Comparison of ENCODE assay signal across 15 cellular contexts in genomic region chr2:193518061-193518817, GRCh38.
DNase-seq lines count a peak whose midpoint lies in the region; ATAC-seq and TF ChIP-seq lines count a peak whose summit lies in the region.
"Had no signal": no experiment of that assay in that cellular context is flagged by ENCODE, and none has a peak within 500 bp of the region (broad histone marks: within the 10 kb centered on the region; RNA-seq: fewer than 3 reads in every experiment).

No MANE protein-coding gene starts in this region.

- intact Hi-C loops in activated T-helper 2 cell treated with anti-CD3 and anti-CD28 coated beads, Interferon-gamma antibody, Interleukin-2, Interleukin-4, amounts not matched to agents 10 μg/mL and 5 μg/mL and 100 μg/mL, durations not matched to agents 14 hours and 24 hours and 36 hours (cut with micrococcal nuclease) = no loop called here

- H3K4me3 ChIP-seq in AG10803 (ENCODE audit: low read length) (no peak overlapping the region), brain microvascular endothelial cell (ENCODE audit: low read depth, low read length) (no peak overlapping the region)
- H3K4me3 ChIP-seq: ascending aorta; BLaER1 treated with 17β-estradiol and CSF1 and Interleukin-3, amounts not matched to agents 10 nM and 100 nM had no signal

- H3K27ac Mint-ChIP-seq in activated T-helper 2 cell treated with anti-CD3 and anti-CD28 coated beads, Interferon-gamma antibody, Interleukin-2, Interleukin-4, amounts not matched to agents 10 μg/mL and 5 μg/mL and 100 μg/mL, durations not matched to agents 14 hours and 24 hours and 36 hours = no peak overlapping the region
- H3K27ac Mint-ChIP-seq: endodermal cell, HFFc6 had no signal

- in situ Hi-C loops in brain microvascular endothelial cell (cut with HindIII; ENCODE audit: low pct_ligation_motif_present, low sequenced_read_pairs) = no loop called here

- peak overlapping the region; percentile 42 for H3K27ac ChIP-seq in brain microvascular endothelial cell
- H3K27ac ChIP-seq: ascending aorta; BLaER1 treated with 17β-estradiol and CSF1 and Interleukin-3, amounts not matched to agents 10 nM and 100 nM had no signal

- no peak for TF ChIP-seq CTCF in AG10803 (conservative IDR thresholded peaks at IDR 0.05; ENCODE audit: low read length)
- no peak for TF ChIP-seq CTCF in brain microvascular endothelial cell (IDR thresholded peaks at IDR 0.05; ENCODE audit: low read depth, low read length, missing control alignments)

- no peak for ATAC-seq in HG02759 (IDR thresholded peaks at IDR 0.05; ENCODE audit: unreplicated experiment)

- H3K36me3 Mint-ChIP-seq in activated T-helper 2 cell treated with anti-CD3 and anti-CD28 coated beads, Interferon-gamma antibody, Interleukin-2, Interleukin-4, amounts not matched to agents 10 μg/mL and 5 μg/mL and 100 μg/mL, durations not matched to agents 14 hours and 24 hours and 36 hours (ENCODE audit: low read depth) = no peaks in the 10 kb centered on the region

- H3K4me3 Mint-ChIP-seq in activated T-helper 2 cell treated with anti-CD3 and anti-CD28 coated beads, Interferon-gamma antibody, Interleukin-2, Interleukin-4, amounts not matched to agents 10 μg/mL and 5 μg/mL and 100 μg/mL, durations not matched to agents 14 hours and 24 hours and 36 hours (ENCODE audit: low read depth) = no peak overlapping the region
- H3K4me3 Mint-ChIP-seq: endodermal cell, HFFc6 had no signal

- H3K27me3 ChIP-seq in brain microvascular endothelial cell (replicated peaks) = no peaks in the 10 kb centered on the region
- H3K27me3 ChIP-seq: ascending aorta; BLaER1 treated with 17β-estradiol and CSF1 and Interleukin-3, amounts not matched to agents 10 nM and 100 nM had no signal

- DNase-seq in AG10803 (ENCODE audit: low read depth) (peak; percentile 1), LHCN-M2 (ENCODE audit: low read depth) (peak; percentile 86), brain microvascular endothelial cell (peak; percentile 12), kidney tubule cell (ENCODE audit: low spot score) (peak; percentile 97), CD1c-positive myeloid dendritic cell (ENCODE audit: extremely low spot score) (no peak), DMS153 (lab: John Stamatoyannopoulos, UW) (no peak)
- no peak for DNase-seq in activated T-helper 2 cell treated with anti-CD3 and anti-CD28 coated beads, Interferon-gamma antibody, Interleukin-2, Interleukin-4, amounts not matched to agents 10 μg/mL and 5 μg/mL and 100 μg/mL, durations not matched to agents 14 hours and 24 hours and 36 hours (ENCODE audit: low spot score)
- DNase-seq: activated T-cell treated with anti-CD3 and anti-CD28 coated beads, Interleukin-2, amount 50 U/mL, for 1 hour; endodermal cell; HFFc6; NCI-H1436 treated with DMSO at 0.1 percent for 48 hours; NCI-H82 had no signal

- no peaks in the 10 kb centered on the region for H3K9me3 Mint-ChIP-seq in activated T-helper 2 cell treated with anti-CD3 and anti-CD28 coated beads, Interferon-gamma antibody, Interleukin-2, Interleukin-4, amounts not matched to agents 10 μg/mL and 5 μg/mL and 100 μg/mL, durations not matched to agents 14 hours and 24 hours and 36 hours
- H3K9me3 Mint-ChIP-seq: endodermal cell had no signal

- H3K27me3 Mint-ChIP-seq in activated T-helper 2 cell treated with anti-CD3 and anti-CD28 coated beads, Interferon-gamma antibody, Interleukin-2, Interleukin-4, amounts not matched to agents 10 μg/mL and 5 μg/mL and 100 μg/mL, durations not matched to agents 14 hours and 24 hours and 36 hours (ENCODE audit: low read depth) = no peaks in the 10 kb centered on the region

- H3K36me3 ChIP-seq in brain microvascular endothelial cell (replicated peaks) = no peaks in the 10 kb centered on the region
- H3K36me3 ChIP-seq: ascending aorta; BLaER1 treated with 17β-estradiol and CSF1 and Interleukin-3, amounts not matched to agents 10 nM and 100 nM had no signal

- H3K4me1 Mint-ChIP-seq in activated T-helper 2 cell treated with anti-CD3 and anti-CD28 coated beads, Interferon-gamma antibody, Interleukin-2, Interleukin-4, amounts not matched to agents 10 μg/mL and 5 μg/mL and 100 μg/mL, durations not matched to agents 14 hours and 24 hours and 36 hours (ENCODE audit: low read depth) = peaks cover 1% of the 10 kb centered on the region

Comparison
In these comparisons a context has a peak if more than half of its experiments do, and no peak if none do; other contexts are left out.
1. DNase-seq: peak in AG10803 (single experiment), LHCN-M2 (single experiment), brain microvascular endothelial cell (single experiment) and kidney tubule cell (single experiment); none in CD1c-positive myeloid dendritic cell (single experiment), activated T-helper 2 cell treated with anti-CD3 and anti-CD28 coated beads, Interferon-gamma antibody, Interleukin-2, Interleukin-4, amounts not matched to agents 10 μg/mL and 5 μg/mL and 100 μg/mL, durations not matched to agents 14 hours and 24 hours and 36 hours (single experiment) and DMS153 (single experiment).